17 cellular contexts compared by ENCODE assay signal in genomic region chr5:37812365-37812764, GRCh38. TPM values are rescaled to one million over a fixed set of nuclear protein-coding genes. Genes with fewer than 3 reads are reported as not detected.
"Had no signal": no experiment of that assay in that cellular context is flagged by ENCODE, and none has a peak within 500 bp of the region (broad histone marks: within the 10 kb centered on the region; RNA-seq: fewer than 3 reads in every experiment).

No MANE protein-coding gene starts in this region.

- DNase-seq: activated CD4-positive, alpha-beta T cell treated with anti-CD3 and anti-CD28 coated beads for 48 hours; activated effector memory CD4-positive, alpha-beta T cell treated with Interleukin-2 at 50 U/mL for 16 hours; activated T-cell treated with anti-CD3 and anti-CD28 coated beads, Interleukin-2, amount 50 U/mL, for 24 hours; amygdala; cerebellar nuclear complex; dorsolateral prefrontal cortex; heart right ventricle; left lung; stimulated activated CD4-positive, alpha-beta T cell treated with anti-CD3 and anti-CD28 coated beads, Interleukin-4, amount 100 ng/mL, for 4 hours; stimulated activated naive CD8-positive, alpha-beta T cell treated with anti-CD3 and anti-CD28 coated beads, Interleukin-15, amount 100 ng/mL, for 72 hours; testis; upper lobe of right lung had no signal

- H3K4me1 ChIP-seq: heart right ventricle, left lung, testis, upper lobe of right lung had no signal

- H3K4me3 Mint-ChIP-seq: activated T-cell treated with anti-CD3 and anti-CD28 coated beads, Interleukin-2, amount 50 U/mL, for 24 hours; brain; nephron; stimulated activated naive CD8-positive, alpha-beta T cell treated with anti-CD3 and anti-CD28 coated beads, Interleukin-15, amount 100 ng/mL, for 72 hours; T-helper 1 cell treated with Interleukin-12 subunit alpha and Interleukin-12 subunit beta and Interleukin-4 antibody, amounts not matched to agents 30 μg/mL and 1 μg/mL, for 36 hours had no signal

- H3K27me3 ChIP-seq: left lung, testis, upper lobe of right lung had no signal

- H3K4me1 Mint-ChIP-seq: stimulated activated naive CD8-positive, alpha-beta T cell treated with anti-CD3 and anti-CD28 coated beads, Interleukin-15, amount 100 ng/mL, for 72 hours had no signal

- H3K36me3 ChIP-seq: heart right ventricle, left lung, upper lobe of right lung had no signal

- H3K9me3 Mint-ChIP-seq: activated naive CD4-positive, alpha-beta T cell treated with anti-CD3 and anti-CD28 coated beads, Interleukin-2, amount 50 U/mL, for 72 hours; activated T-cell treated with anti-CD3 and anti-CD28 coated beads, Interleukin-2, amount 50 U/mL, for 24 hours; brain; nephron; T-helper 1 cell treated with Interleukin-12 subunit alpha and Interleukin-12 subunit beta and Interleukin-4 antibody, amounts not matched to agents 30 μg/mL and 1 μg/mL, for 36 hours had no signal

- H3K9me3 ChIP-seq: heart right ventricle, left lung, testis, upper lobe of right lung had no signal

- H3K4me3 ChIP-seq: dorsolateral prefrontal cortex, heart right ventricle, left lung, testis, upper lobe of right lung had no signal

- ATAC-seq: activated naive CD4-positive, alpha-beta T cell treated with anti-CD3 and anti-CD28 coated beads, Interleukin-2, amount 50 U/mL, for 72 hours; heart right ventricle; left lung; stimulated activated naive CD8-positive, alpha-beta T cell treated with anti-CD3 and anti-CD28 coated beads, Interleukin-15, amount 100 ng/mL, for 72 hours; upper lobe of right lung had no signal

- H3K27ac ChIP-seq: dorsolateral prefrontal cortex, heart right ventricle, left lung, testis, upper lobe of right lung had no signal

- H3K27ac Mint-ChIP-seq: activated T-cell treated with anti-CD3 and anti-CD28 coated beads, Interleukin-2, amount 50 U/mL, for 24 hours; brain; nephron; T-helper 1 cell treated with Interleukin-12 subunit alpha and Interleukin-12 subunit beta and Interleukin-4 antibody, amounts not matched to agents 30 μg/mL and 1 μg/mL, for 36 hours had no signal

- H3K27me3 Mint-ChIP-seq: brain had no signal

- H3K36me3 Mint-ChIP-seq: brain had no signal

RNA-seq across cellular contexts. Expression of gene GDNF, which starts 27.5 kb away (rescaled TPM):
- total RNA-seq: activated naive CD4-positive, alpha-beta T cell treated with anti-CD3 and anti-CD28 coated beads, Interleukin-2, amount 50 U/mL, for 72 hours; left lung; pulmonary artery endothelial cell had no signal
